Comparison of ENCODE assay signal across 14 cellular contexts in the genomic region with DNA sequence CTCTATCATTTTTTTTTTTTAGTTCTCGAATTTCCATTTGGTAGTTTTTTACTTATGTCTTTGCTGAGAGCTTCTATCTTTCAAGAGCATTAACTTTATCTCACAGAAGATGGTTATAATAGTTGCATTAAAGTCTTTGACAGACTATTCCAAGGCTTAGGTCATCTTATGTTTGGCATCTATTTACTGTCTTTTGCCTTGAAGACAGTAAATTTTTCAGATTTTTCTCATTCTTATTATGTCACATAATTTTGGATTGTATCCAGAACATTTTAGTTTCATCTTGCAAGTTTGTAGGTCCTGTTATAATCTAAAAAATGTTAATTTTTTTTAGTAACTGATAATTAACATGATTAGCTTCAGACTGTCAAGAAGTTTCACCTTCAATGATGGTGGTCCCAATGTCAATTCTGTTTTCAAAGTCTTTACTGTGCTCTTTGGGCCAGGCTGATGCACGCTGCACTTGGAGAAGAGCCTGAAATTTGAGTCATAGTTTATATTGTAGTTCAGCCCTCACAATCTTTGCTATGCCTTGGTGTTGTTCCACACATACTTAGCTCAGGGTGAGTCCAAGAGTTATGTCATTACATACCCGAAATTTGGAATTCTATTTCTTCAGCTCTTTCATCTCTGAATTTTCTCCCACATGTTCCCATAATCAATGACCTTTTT.
A peak's percentile ranks its signal among the peaks of the same experiment; 100 is the strongest.
DNase-seq lines count a peak whose midpoint lies in the region; ATAC-seq and TF ChIP-seq lines count a peak whose summit lies in the region.
"Had no signal": no experiment of that assay in that cellular context is flagged by ENCODE, and none has a peak within 500 bp of the region (broad histone marks: within the 10 kb centered on the region; RNA-seq: fewer than 3 reads in every experiment).

No MANE protein-coding gene starts in this region.

- peaks cover 19% of the 10 kb centered on the region for H3K4me1 Mint-ChIP-seq in GM23338

- no peaks in the 10 kb centered on the region for H3K9me3 ChIP-seq in left ventricle myocardium inferior (replicated peaks)
- H3K9me3 ChIP-seq in upper lobe of right lung = no peaks in the 10 kb centered on the region
- H3K9me3 ChIP-seq: ovary, upper lobe of left lung had no signal

- H3K9me2 ChIP-seq in GM23338 (ENCODE audit: insufficient read depth) = no peaks in the 10 kb centered on the region

- H3K36me3 Mint-ChIP-seq in GM23338 (ENCODE audit: low read depth) = no peaks in the 10 kb centered on the region

- ATAC-seq in Right ventricle myocardium inferior = peak; percentile 46
- ATAC-seq in upper lobe of right lung = peak; percentile 36
- ATAC-seq in GM23338 = no peak
- ATAC-seq in HG03378 (IDR thresholded peaks at IDR 0.05; ENCODE audit: unreplicated experiment) = no peak
- ATAC-seq: HCT116 had no signal

- H3F3A ChIP-seq in GM23338 (replicated peaks; ENCODE audit: low read depth) = no peaks in the 10 kb centered on the region

- no peaks in the 10 kb centered on the region for H3K27me3 Mint-ChIP-seq in GM23338 (ENCODE audit: insufficient read depth, low read depth, poor library complexity)

- no peak overlapping the region for H3K4me3 Mint-ChIP-seq in GM23338

- H3K27me3 ChIP-seq in left ventricle myocardium inferior (ENCODE audit: low read depth) (no peaks in the 10 kb centered on the region), upper lobe of right lung (no peaks in the 10 kb centered on the region), GM23338 (ENCODE audit: insufficient read depth) (no peaks in the 10 kb centered on the region)
- H3K27me3 ChIP-seq: ovary, upper lobe of left lung had no signal

- no peak overlapping the region for H2AFZ ChIP-seq in GM23338

- H3K4me2 ChIP-seq in GM23338 = no peak overlapping the region

- H3K36me3 ChIP-seq in left ventricle myocardium inferior (no peaks in the 10 kb centered on the region), upper lobe of right lung (no peaks in the 10 kb centered on the region), GM23338 (ENCODE audit: insufficient read depth) (no peaks in the 10 kb centered on the region)
- H3K36me3 ChIP-seq: ovary, upper lobe of left lung had no signal

- intact Hi-C loops in Right ventricle myocardium inferior (cut with DNase I) (no loop called here), left ventricle myocardium inferior (cut with micrococcal nuclease) (no loop called here), upper lobe of right lung (cut with DNase I) (no loop called here)

- no peaks in the 10 kb centered on the region for H3K4me1 ChIP-seq in left ventricle myocardium inferior
- no peaks in the 10 kb centered on the region for H3K4me1 ChIP-seq in upper lobe of right lung
- peaks cover 5% of the 10 kb centered on the region; the same call in 1 of the 2 replicates for H3K4me1 ChIP-seq in GM23338 (ENCODE audit: insufficient read depth)
- H3K4me1 ChIP-seq: upper lobe of left lung had no signal

- DNase-seq in Right ventricle myocardium inferior (ENCODE audit: missing footprints) (no peak), left ventricle myocardium inferior (no peak), amniotic epithelial cell (ENCODE audit: low read depth) (peak; percentile 82), glomerular visceral epithelial cell (ENCODE audit: extremely low spot score) (peak; percentile 68), upper lobe of right lung (no peak), NCI-H1694 (lab: John Stamatoyannopoulos, UW) (no peak), GM23338 (ENCODE audit: low spot score) (no peak)
- DNase-seq: activated CD4-positive, alpha-beta T cell treated with anti-CD3 and anti-CD28 coated beads, Interleukin-2, amount 50 U/mL, for 1 hour; activated naive CD4-positive, alpha-beta T cell treated with Interleukin-2 at 50 U/mL for 16 hours; ovary; upper lobe of left lung had no signal

- H3K79me2 ChIP-seq in GM23338 (replicated peaks; ENCODE audit: insufficient read depth) = no peaks in the 10 kb centered on the region

- TF ChIP-seq CTCF in left ventricle myocardium inferior (IDR thresholded peaks at IDR 0.05; ENCODE audit: borderline replicate concordance) (no peak), upper lobe of right lung (IDR thresholded peaks at IDR 0.05) (no peak), GM23338 (conservative IDR thresholded peaks at IDR 0.05; ENCODE audit: low read depth in 2 of 2) (no peak)

- H3K27ac ChIP-seq in left ventricle myocardium inferior (replicated peaks) (no peak overlapping the region), upper lobe of right lung (no peak overlapping the region), GM23338 (ENCODE audit: low read depth) (no peak overlapping the region)
- H3K27ac ChIP-seq: ovary, SK-N-MC, upper lobe of left lung had no signal

- H3K4me3 ChIP-seq in left ventricle myocardium inferior (no peak overlapping the region), upper lobe of right lung (no peak overlapping the region), GM23338 (no peak overlapping the region)
- H3K4me3 ChIP-seq: ovary, SK-N-MC, upper lobe of left lung had no signal

- H3K9me3 Mint-ChIP-seq in GM23338 = no peaks in the 10 kb centered on the region

- no peak overlapping the region for H3K27ac Mint-ChIP-seq in GM23338

- H4K20me1 ChIP-seq in GM23338 (replicated peaks; ENCODE audit: insufficient read depth) = no peaks in the 10 kb centered on the region

TF ChIP-seq in GM23338, 12 proteins besides CTCF, POLR2A, EP300 and RAD21 (continues in another document):
- TF ChIP-seq ZNF114 (CRISPR knock-in tag; IDR thresholded peaks at IDR 0.05) (no peak), POLR2AphosphoS5 (IDR thresholded peaks at IDR 0.05; ENCODE audit: low read depth) (no peak), ZNF331 (CRISPR knock-in tag; IDR thresholded peaks at IDR 0.05; ENCODE audit: low read depth) (no peak), CREB1 (CRISPR knock-in tag; IDR thresholded peaks at IDR 0.05; ENCODE audit: low read depth) (no peak), ZNF462 (CRISPR knock-in tag; IDR thresholded peaks at IDR 0.05) (no peak)

Comparison
In these comparisons a context has a peak if more than half of its experiments do, and no peak if none do; other contexts are left out.
1. ATAC-seq: peak in Right ventricle myocardium inferior (single experiment) and upper lobe of right lung (single experiment); none in GM23338 (single experiment) and HG03378 (single experiment).
2. DNase-seq: peak in amniotic epithelial cell (single experiment) and glomerular visceral epithelial cell (single experiment); none in Right ventricle myocardium inferior (single experiment), left ventricle myocardium inferior (single experiment), upper lobe of right lung (single experiment), NCI-H1694 (single experiment) and GM23338 (single experiment).